Comparison of ENCODE assay signal across 8 cellular contexts in genomic region chr1:248873409-248873992, GRCh38. TPM values are rescaled to one million over a fixed set of nuclear protein-coding genes. Genes with fewer than 3 reads are reported as not detected.
DNase-seq lines count a peak whose midpoint lies in the region; ATAC-seq and TF ChIP-seq lines count a peak whose summit lies in the region.

No MANE protein-coding gene starts in this region.

- no peak for TF ChIP-seq EP300 in stomach (IDR thresholded peaks at IDR 0.05)

- H3K27me3 ChIP-seq in H7 (ENCODE audit: control insufficient read depth, insufficient read depth, low read length) (no peaks in the 10 kb centered on the region), Loucy (ENCODE audit: insufficient read depth, low read length, poor library complexity, severe bottlenecking) (no peaks in the 10 kb centered on the region), RWPE2 (ENCODE audit: insufficient read depth, poor library complexity, severe bottlenecking) (no peaks in the 10 kb centered on the region), stomach (no peaks in the 10 kb centered on the region)

- no peaks in the 10 kb centered on the region for H4K20me1 ChIP-seq in Loucy (ENCODE audit: insufficient read depth, low read length, poor library complexity, severe bottlenecking)

- H2AFZ ChIP-seq in Loucy (ENCODE audit: low read length): peak overlapping the region; percentile 94

- H3K36me3 ChIP-seq in H7 (replicated peaks; ENCODE audit: control insufficient read depth, insufficient read depth, low read length) (no peaks in the 10 kb centered on the region), Loucy (ENCODE audit: insufficient read depth, low read length) (no peaks in the 10 kb centered on the region), RWPE2 (ENCODE audit: low read depth) (no peaks in the 10 kb centered on the region), stomach (no peaks in the 10 kb centered on the region)

- 0 to 1% (median 0%) methylated on average over 39 to 41 of the region's 41 CpGs for WGBS in stomach, 5 donors

- H3K9me3 Mint-ChIP-seq in neural crest cell: peaks cover 5% of the 10 kb centered on the region

- intact Hi-C loops in stomach (cut with DNase I; ENCODE audit: low total_unique reads): no loop called here

- ATAC-seq in RWPE2 (ENCODE audit: low read depth): peak; percentile 81

- TF ChIP-seq POLR2A in stomach (IDR thresholded peaks at IDR 0.05): no peak

- peak overlapping the region; percentile 89 for H3K4me2 ChIP-seq in Loucy (ENCODE audit: low read depth, low read length, poor library complexity, severe bottlenecking)

- H3K4me3 ChIP-seq in H7 (ENCODE audit: insufficient read depth, low read depth, low read length) (peak overlapping the region; percentile 94), Loucy (ENCODE audit: low read length, poor library complexity, severe bottlenecking) (peak overlapping the region; percentile 90), RWPE2 (ENCODE audit: severe bottlenecking) (peak overlapping the region; percentile 68), foreskin fibroblast (ENCODE audit: low read depth in 1 of 2, low read length in 2 of 2) (peak overlapping the region; percentile 58 to 90), stomach (peak overlapping the region; percentile 54 to 65 (median 58))

- peaks cover 36% of the 10 kb centered on the region for H3K27me3 Mint-ChIP-seq in neural crest cell (ENCODE audit: low read depth)

- H3K4me1 ChIP-seq in Loucy (ENCODE audit: insufficient read depth, low read length, poor library complexity, severe bottlenecking) (peaks cover 6% of the 10 kb centered on the region), RWPE2 (ENCODE audit: insufficient read depth, poor library complexity, severe bottlenecking) (no peaks in the 10 kb centered on the region), stomach (peaks cover 0 to 16% (median 5%) of the 10 kb centered on the region in 4 donors)

- TF ChIP-seq CTCF in Loucy (conservative IDR thresholded peaks at IDR 0.05; ENCODE audit: low read length) (no peak), RWPE2 (IDR thresholded peaks at IDR 0.05; ENCODE audit: poor library complexity, severe bottlenecking) (no peak), foreskin fibroblast (IDR thresholded peaks at IDR 0.05; ENCODE audit: low read depth, low read length) (no peak), neural crest cell (conservative IDR thresholded peaks at IDR 0.05) (no peak), stomach (IDR thresholded peaks at IDR 0.05) (peak in 1 of 7 experiments; percentile 5)

- H3K4me1 Mint-ChIP-seq in neural crest cell: peaks cover 19% of the 10 kb centered on the region

- H3K9ac ChIP-seq in Loucy (ENCODE audit: low read depth, low read length, poor library complexity, severe bottlenecking): peak overlapping the region; percentile 86

- DNase-seq in EL: peak; percentile 96
- DNase-seq in H7: peak; percentile 85
- DNase-seq in RWPE2 (ENCODE audit: low spot score): peak; percentile 85
- DNase-seq in activated effector memory CD4-positive, alpha-beta T cell treated with anti-CD3 and anti-CD28 coated beads, Interleukin-2, amount 50 U/mL, for 16 hours: peak; percentile 96
- peak; percentile 91 to 97 for DNase-seq in foreskin fibroblast
- DNase-seq in neural crest cell (ENCODE audit: low read depth, low spot score): peak; percentile 99
- peak; percentile 94 for DNase-seq in stomach

- H3K36me3 Mint-ChIP-seq in neural crest cell (ENCODE audit: low read depth): peaks cover 5% of the 10 kb centered on the region

- H3K27ac Mint-ChIP-seq in neural crest cell (ENCODE audit: unreplicated experiment): peak overlapping the region; percentile 95

- peaks cover 17% of the 10 kb centered on the region for H3F3A ChIP-seq in Loucy (ENCODE audit: low read depth)

- no peaks in the 10 kb centered on the region for H3K79me2 ChIP-seq in Loucy (ENCODE audit: insufficient read depth, low read length)

- H3K9me2 ChIP-seq in Loucy (replicated peaks; ENCODE audit: low read depth, low read length): no peaks in the 10 kb centered on the region

- H3K27ac ChIP-seq in RWPE2 (ENCODE audit: poor library complexity, severe bottlenecking) (peak overlapping the region; percentile 58), stomach (peak overlapping the region; percentile 83 to 97 (median 94))

- H3K9me3 ChIP-seq in Loucy (ENCODE audit: insufficient read depth, low read depth, low read length) (no peaks in the 10 kb centered on the region), RWPE2 (ENCODE audit: severe bottlenecking) (no peaks in the 10 kb centered on the region), stomach (no peaks in the 10 kb centered on the region)

- H3K4me3 Mint-ChIP-seq in neural crest cell: peak overlapping the region; percentile 96

RNA-seq across cellular contexts. Expression of gene ZNF692, which starts 14.6 kb away (rescaled TPM):
- 64.2 and 91.9 TPM in 2 replicates for total RNA-seq in H7 (2014; rRNA removed; shearing (Covaris generic))
- total RNA-seq in neural crest cell (72.5 and 72.8 TPM in 2 replicates), stomach (100 to 1,000 TPM in 2 of 5 donors, 10 to 100 TPM in 2, 1 to 10 TPM in 1; 8.4 to 120 (median 87.5) TPM)
- polyA plus RNA-seq in stomach: 10 to 100 TPM; 28.4 to 98.0 (median 44.9) TPM

RNA-seq across cellular contexts. Expression of gene PGBD2, which starts 32.5 kb away (rescaled TPM):
- 3.4 and 3.6 TPM in 2 replicates for total RNA-seq in H7 (2014; rRNA removed; shearing (Covaris generic))
- total RNA-seq in neural crest cell: 9.7 and 10.8 TPM in 2 replicates
- 10 to 100 TPM in 1 of 5 donors, 1 to 10 TPM in 4; 1.8 to 12.5 (median 5.9) TPM for total RNA-seq in stomach
- polyA plus RNA-seq in stomach: 1 to 10 TPM; 2.1 to 5.6 (median 2.4) TPM

RNA-seq across cellular contexts. Expression of gene ZNF672, which starts 35.5 kb away (rescaled TPM):
- 56.0 and 59.5 TPM in 2 replicates for total RNA-seq in H7 (2014; rRNA removed; shearing (Covaris generic))
- total RNA-seq in neural crest cell (44.4 and 46.8 TPM in 2 replicates), stomach (100 to 1,000 TPM in 1 of 5 donors, 10 to 100 TPM in 4; 17.1 to 142 (median 57.8) TPM)
- polyA plus RNA-seq in stomach: 10 to 100 TPM; 13.0 to 18.0 (median 17.1) TPM

RNA-seq across cellular contexts. Expression of gene SH3BP5L, which starts 47.8 kb away (rescaled TPM):
- total RNA-seq in H7 (2014; rRNA removed; shearing (Covaris generic)): 38.2 and 40.5 TPM in 2 replicates
- total RNA-seq in neural crest cell: 26.9 and 28.9 TPM in 2 replicates
- total RNA-seq in stomach: 10 to 100 TPM; 11.6 to 20.0 (median 14.9) TPM
- polyA plus RNA-seq in stomach: 10 to 100 TPM in 2 of 3 donors, 1 to 10 TPM in 1; 9.6 to 13.6 (median 10.6) TPM

Comparison
In these comparisons a context has a peak if more than half of its experiments do, and no peak if none do; other contexts are left out.
1. Peak in every context shown above with its lines: DNase-seq, ATAC-seq, H3K4me3 ChIP-seq and H3K27ac ChIP-seq.